ENCODE assay signal across 2 cellular contexts in the genomic region with DNA sequence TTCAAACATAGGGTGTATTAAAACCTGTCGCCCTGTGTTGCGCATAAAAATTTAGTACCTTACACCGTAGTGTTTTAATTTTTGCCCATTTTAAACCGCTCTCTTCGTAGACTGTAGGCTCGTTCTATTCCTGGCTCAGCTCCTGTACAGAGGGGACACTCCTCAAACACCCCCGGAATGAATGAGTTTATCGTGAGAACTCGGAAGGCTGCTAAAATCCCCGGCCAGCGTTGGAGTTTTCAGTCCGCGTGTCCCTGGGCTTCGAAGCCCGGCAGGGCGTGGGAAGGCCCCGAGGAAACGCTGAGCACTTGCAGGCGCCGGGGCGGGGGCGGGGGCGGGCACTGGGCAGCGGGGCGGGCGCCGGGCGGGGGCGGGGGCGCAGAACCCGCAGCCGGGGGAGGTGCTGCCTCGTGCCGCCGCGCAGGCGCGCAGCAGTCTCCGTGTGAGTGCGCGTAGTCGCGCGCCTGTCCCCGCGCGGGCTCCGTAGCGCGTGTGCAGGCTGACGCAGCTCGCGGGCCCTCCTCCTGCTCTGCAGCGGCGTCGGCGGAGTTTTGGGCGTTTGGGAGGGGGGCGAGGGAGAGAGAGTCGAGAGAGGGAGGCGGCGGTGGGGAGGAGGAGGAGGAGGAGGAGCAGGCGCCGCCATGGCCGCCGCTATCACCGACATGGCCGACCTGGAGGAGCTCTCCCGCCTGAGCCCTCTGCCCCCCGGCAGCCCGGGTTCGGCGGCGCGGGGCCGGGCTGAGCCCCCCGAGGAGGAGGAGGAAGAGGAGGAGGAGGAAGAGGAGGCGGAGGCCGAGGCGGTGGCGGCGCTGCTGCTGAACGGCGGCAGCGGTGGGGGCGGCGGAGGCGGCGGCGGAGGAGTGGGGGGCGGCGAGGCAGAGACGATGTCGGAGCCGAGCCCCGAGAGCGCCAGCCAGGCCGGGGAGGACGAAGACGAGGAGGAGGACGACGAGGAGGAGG.
TF ChIP-seq lines count a peak whose summit lies in the region.

TSS of gene AEBP2 (plus strand) at position 434 of the 960 bp plus-strand sequence. CDS start at position 642, 208 bp downstream.

TF ChIP-seq in HEK293, 187 proteins besides CTCF, POLR2A, EP300 and RAD21 (continued from another document and continues in another):
- TF ChIP-seq ZSCAN18 (tag by site-specific recombination; IDR thresholded peaks at IDR 0.05), result no peak
- TF ChIP-seq, protein P1, sequence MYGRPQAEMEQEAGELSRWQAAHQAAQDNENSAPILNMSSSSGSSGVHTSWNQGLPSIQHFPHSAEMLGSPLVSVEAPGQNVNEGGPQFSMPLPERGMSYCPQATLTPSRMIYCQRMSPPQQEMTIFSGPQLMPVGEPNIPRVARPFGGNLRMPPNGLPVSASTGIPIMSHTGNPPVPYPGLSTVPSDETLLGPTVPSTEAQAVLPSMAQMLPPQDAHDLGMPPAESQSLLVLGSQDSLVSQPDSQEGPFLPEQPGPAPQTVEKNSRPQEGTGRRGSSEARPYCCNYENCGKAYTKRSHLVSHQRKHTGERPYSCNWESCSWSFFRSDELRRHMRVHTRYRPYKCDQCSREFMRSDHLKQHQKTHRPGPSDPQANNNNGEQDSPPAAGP (tag by site-specific recombination; IDR thresholded peaks at IDR 0.05), result peak; percentile 40; the same call in 1 of the 2 replicates
- TF ChIP-seq ZNF544 (tag by site-specific recombination; IDR thresholded peaks at IDR 0.05), result no peak
- no peak for TF ChIP-seq KLF7 (tag by site-specific recombination; IDR thresholded peaks at IDR 0.05; ENCODE audit: borderline replicate concordance)
- TF ChIP-seq ZNF548 (tag by site-specific recombination; IDR thresholded peaks at IDR 0.05), result no peak
- TF ChIP-seq ZNF473 (tag by site-specific recombination; IDR thresholded peaks at IDR 0.05), result no peak
- TF ChIP-seq ZNF518A (tag by site-specific recombination; conservative IDR thresholded peaks at IDR 0.05; ENCODE audit: low read depth), result no peak
- TF ChIP-seq SP2 (tag by site-specific recombination; IDR thresholded peaks at IDR 0.05), result peak; percentile 55
- TF ChIP-seq INSM2 (tag by site-specific recombination; IDR thresholded peaks at IDR 0.05), result no peak
- no peak for TF ChIP-seq ZNF155 (tag by site-specific recombination; IDR thresholded peaks at IDR 0.05)
- TF ChIP-seq ZNF174 (tag by site-specific recombination; IDR thresholded peaks at IDR 0.05), result no peak
- TF ChIP-seq ZNF449 (tag by site-specific recombination; IDR thresholded peaks at IDR 0.05), result no peak
- no peak for TF ChIP-seq ZIC2 (tag by site-specific recombination; IDR thresholded peaks at IDR 0.05)

TF ChIP-seq in SK-N-SH treated with all-trans-retinoic acid at 6 μM for 48 hours, 23 proteins besides CTCF, POLR2A, EP300 and RAD21 (continued from another document):
- TF ChIP-seq TSHZ2 (CRISPR knock-in tag; IDR thresholded peaks at IDR 0.05), result no peak
- TF ChIP-seq ESRRG (CRISPR knock-in tag; IDR thresholded peaks at IDR 0.05), result no peak
- TF ChIP-seq ZFP30 (CRISPR knock-in tag; IDR thresholded peaks at IDR 0.05), result no peak
- TF ChIP-seq POU6F1 (CRISPR knock-in tag; IDR thresholded peaks at IDR 0.05; ENCODE audit: borderline replicate concordance, low read depth), result no peak
- no peak for TF ChIP-seq PATZ1 (CRISPR knock-in tag; IDR thresholded peaks at IDR 0.05; ENCODE audit: borderline replicate concordance)
- no peak for TF ChIP-seq BACH2 (CRISPR knock-in tag; IDR thresholded peaks at IDR 0.05; ENCODE audit: borderline replicate concordance)
- no peak for TF ChIP-seq ZC3H10 (CRISPR knock-in tag; IDR thresholded peaks at IDR 0.05)
- 0 out of 2 replicates have a peak, but pooled peaks have one; percentile 62 for TF ChIP-seq SNAI2 (CRISPR knock-in tag; IDR thresholded peaks at IDR 0.05)
- TF ChIP-seq CREB5 (CRISPR knock-in tag; IDR thresholded peaks at IDR 0.05; ENCODE audit: low read depth), result no peak
- no peak for TF ChIP-seq TCF4 (CRISPR knock-in tag; IDR thresholded peaks at IDR 0.05; ENCODE audit: borderline replicate concordance)
- no peak for TF ChIP-seq GLIS3 (CRISPR knock-in tag; IDR thresholded peaks at IDR 0.05)
- no peak for TF ChIP-seq RARB (CRISPR knock-in tag; IDR thresholded peaks at IDR 0.05)
TF ChIP-seq in SK-N-SH treated with all-trans-retinoic acid at 6 μM for 48 hours: peak in this region for 3.
